In genomic region chr14:101915871-101916815, GRCh38 we compare ENCODE assay signal across 13 cellular contexts. TPM values are rescaled to one million over a fixed set of nuclear protein-coding genes. Genes with fewer than 3 reads are reported as not detected.
A peak's percentile ranks its signal among the peaks of the same experiment; 100 is the strongest.
DNase-seq lines count a peak whose midpoint lies in the region; ATAC-seq and TF ChIP-seq lines count a peak whose summit lies in the region.
"Had no signal": no experiment of that assay in that cellular context is flagged by ENCODE, and none has a peak within 500 bp of the region (broad histone marks: within the 10 kb centered on the region; RNA-seq: fewer than 3 reads in every experiment).

No MANE protein-coding gene starts in this region.

- no peaks in the 10 kb centered on the region for H3K79me1 ChIP-seq in neuronal stem cell (ENCODE audit: low read depth, low read length)

- H3K14ac ChIP-seq in neuronal stem cell (ENCODE audit: low read length) = no peak overlapping the region

- ATAC-seq in RWPE2 (ENCODE audit: low read depth) = peak; percentile 9; the same call in 1 of the 3 replicates
- no peak for ATAC-seq in HG03457 (IDR thresholded peaks at IDR 0.05; ENCODE audit: unreplicated experiment)
- ATAC-seq: foreskin keratinocyte had no signal

- no peaks in the 10 kb centered on the region for H3K4me1 ChIP-seq in CD8-positive, alpha-beta memory T cell (ENCODE audit: insufficient read depth, low read length)
- H3K4me1 ChIP-seq in RWPE2 (ENCODE audit: insufficient read depth, poor library complexity, severe bottlenecking) = no peaks in the 10 kb centered on the region
- peaks cover 0 to 13% of the 10 kb centered on the region in 2 donors for H3K4me1 ChIP-seq in neuronal stem cell (ENCODE audit: control insufficient read depth in 2 of 2, insufficient read depth in 1 of 2, low read depth in 1 of 2, low read length in 2 of 2)
- H3K4me1 ChIP-seq: foreskin keratinocyte had no signal

- H3K4me2 ChIP-seq in neuronal stem cell (ENCODE audit: insufficient read depth, low read length, poor library complexity, severe bottlenecking) = no peak overlapping the region

- peak overlapping the region; percentile 23 for H4K8ac ChIP-seq in neuronal stem cell (ENCODE audit: low read depth, low read length)

- H3K9me3 Mint-ChIP-seq in CD8-positive, alpha-beta memory T cell = no peaks in the 10 kb centered on the region
- no peaks in the 10 kb centered on the region for H3K9me3 Mint-ChIP-seq in endothelial cell (ENCODE audit: unreplicated experiment)
- H3K9me3 Mint-ChIP-seq: IgD-negative memory B cell had no signal

- H2BK12ac ChIP-seq in neuronal stem cell (ENCODE audit: low read length) = no peak overlapping the region

- peaks cover 0 to 6% (median 1%) of the 10 kb centered on the region in 3 donors for H3K4me1 Mint-ChIP-seq in CD8-positive, alpha-beta memory T cell
- H3K4me1 Mint-ChIP-seq in endothelial cell (ENCODE audit: unreplicated experiment) = peaks cover 18% of the 10 kb centered on the region
- H3K4me1 Mint-ChIP-seq: CD14-positive monocyte had no signal

- TF ChIP-seq CTCF in RWPE2 (IDR thresholded peaks at IDR 0.05; ENCODE audit: poor library complexity, severe bottlenecking) (no peak), endothelial cell (IDR thresholded peaks at IDR 0.05; ENCODE audit: unreplicated experiment) (no peak)

- H3K27ac ChIP-seq in CD8-positive, alpha-beta memory T cell (ENCODE audit: low read depth, low read length) = no peak overlapping the region
- no peak overlapping the region for H3K27ac ChIP-seq in RWPE2 (ENCODE audit: poor library complexity, severe bottlenecking)
- H3K27ac ChIP-seq in neuronal stem cell (replicated peaks; ENCODE audit: low read length) = no peak overlapping the region
- H3K27ac ChIP-seq: brain microvascular endothelial cell, foreskin keratinocyte had no signal

- H3K18ac ChIP-seq in neuronal stem cell (ENCODE audit: low read length) = no peak overlapping the region

- H3K36me3 Mint-ChIP-seq in CD8-positive, alpha-beta memory T cell = peaks cover 0 to 89% (median 17%) of the 10 kb centered on the region in 3 donors
- H3K36me3 Mint-ChIP-seq in endothelial cell (ENCODE audit: low read depth, unreplicated experiment) = peaks cover 26% of the 10 kb centered on the region

- peak overlapping the region; percentile 56 for H2AK5ac ChIP-seq in neuronal stem cell (ENCODE audit: low read depth, low read length)

- WGBS in neuronal stem cell (ENCODE audit: extremely low coverage in 2 of 2, insufficient read length in 2 of 2, insufficient replicate concordance in 1 of 2), 2 donors = no CpG with 5 or more reads among the region's 23 CpGs

- no peak overlapping the region for H3K4me3 ChIP-seq in CD8-positive, alpha-beta memory T cell (ENCODE audit: low read length)
- H3K4me3 ChIP-seq in RWPE2 (ENCODE audit: severe bottlenecking) (no peak overlapping the region), neuronal stem cell (ENCODE audit: low read length in 2 of 2) (no peak overlapping the region)

- no peak overlapping the region for H2BK15ac ChIP-seq in neuronal stem cell (ENCODE audit: low read length)

- peak overlapping the region; percentile 80 for H3K9ac ChIP-seq in neuronal stem cell (ENCODE audit: low read depth, low read length, poor library complexity)

- no peak overlapping the region for H2AFZ ChIP-seq in neuronal stem cell (ENCODE audit: low read length)

- H3K9me3 ChIP-seq in CD8-positive, alpha-beta memory T cell (ENCODE audit: low read length) = no peaks in the 10 kb centered on the region
- H3K9me3 ChIP-seq in RWPE2 (ENCODE audit: severe bottlenecking) = no peaks in the 10 kb centered on the region
- no peaks in the 10 kb centered on the region for H3K9me3 ChIP-seq in neuronal stem cell (replicated peaks in 1 of 2; ENCODE audit: control insufficient read depth in 2 of 2, insufficient read depth in 1 of 2, low read depth in 1 of 2, low read length in 2 of 2)

- no peak overlapping the region for H4K91ac ChIP-seq in neuronal stem cell (ENCODE audit: low read depth, low read length, poor library complexity)

- H3K23ac ChIP-seq in neuronal stem cell (ENCODE audit: low read depth, low read length, poor library complexity) = no peak overlapping the region

- H3K27ac Mint-ChIP-seq in CD8-positive, alpha-beta memory T cell = peak overlapping the region in 7 of 8 donors; percentile 14 to 97 (median 58)
- peak overlapping the region; percentile 67 for H3K27ac Mint-ChIP-seq in endothelial cell (ENCODE audit: unreplicated experiment)

- POLR2A ChIA-PET in CD8-positive, alpha-beta memory T cell (lab: Charles Lee) = no interaction called here

- H3K36me3 ChIP-seq in CD8-positive, alpha-beta memory T cell (ENCODE audit: insufficient read depth, low read length) = peaks cover 54% of the 10 kb centered on the region
- H3K36me3 ChIP-seq in RWPE2 (ENCODE audit: low read depth) (peaks cover 34% of the 10 kb centered on the region), neuronal stem cell (replicated peaks in 1 of 2; ENCODE audit: control insufficient read depth in 2 of 2, insufficient read depth in 2 of 2, low read length in 2 of 2) (peaks cover 10 to 60% of the 10 kb centered on the region in 2 donors)

- no peak overlapping the region for H3K4me3 Mint-ChIP-seq in CD8-positive, alpha-beta memory T cell
- H3K4me3 Mint-ChIP-seq in endothelial cell (ENCODE audit: unreplicated experiment) = peak overlapping the region; percentile 33
- H3K4me3 Mint-ChIP-seq: CD14-positive monocyte, IgD-negative memory B cell had no signal

- no peak overlapping the region for H3K4ac ChIP-seq in neuronal stem cell (ENCODE audit: low read length)

- no peak overlapping the region for H2BK5ac ChIP-seq in neuronal stem cell (ENCODE audit: low read length)

- H2BK120ac ChIP-seq in neuronal stem cell (ENCODE audit: low read depth, low read length) = no peak overlapping the region

- CTCF ChIA-PET in CD8-positive, alpha-beta memory T cell (lab: Charles Lee) = no interaction called here

- H3K27me3 Mint-ChIP-seq in CD8-positive, alpha-beta memory T cell = no peaks in the 10 kb centered on the region
- peaks cover 6% of the 10 kb centered on the region for H3K27me3 Mint-ChIP-seq in endothelial cell (ENCODE audit: unreplicated experiment)
- H3K27me3 Mint-ChIP-seq: IgD-negative memory B cell had no signal

- H3K27me3 ChIP-seq in CD8-positive, alpha-beta memory T cell (ENCODE audit: insufficient read depth, low read length, poor library complexity, severe bottlenecking) = no peaks in the 10 kb centered on the region
- H3K27me3 ChIP-seq in RWPE2 (ENCODE audit: insufficient read depth, poor library complexity, severe bottlenecking) (no peaks in the 10 kb centered on the region), neuronal stem cell (ENCODE audit: control insufficient read depth in 3 of 3, insufficient read depth in 3 of 3, low read depth in 1 of 3, low read length in 3 of 3) (no peaks in the 10 kb centered on the region)
- H3K27me3 ChIP-seq: brain microvascular endothelial cell, foreskin keratinocyte had no signal

- no peak for DNase-seq in CD8-positive, alpha-beta memory T cell
- DNase-seq in RWPE2 (ENCODE audit: low spot score) (no peak), endothelial cell (ENCODE audit: low spot score) (no peak), neuronal stem cell (ENCODE audit: low spot score) (no peak), NCI-H1417 (lab: John Stamatoyannopoulos, UW) (no peak), DMS53 treated with DMSO at 0.1 percent for 48 hours (lab: John Stamatoyannopoulos, UW; ENCODE audit: unreplicated experiment) (no peak)
- DNase-seq: brain microvascular endothelial cell; effector CD4-positive, alpha-beta T cell; foreskin keratinocyte; NCI-H1105 treated with DMSO at 0.1 percent for 48 hours had no signal

RNA-seq across cellular contexts. Expression of gene DYNC1H1, which starts 48.2 kb away (rescaled TPM):
- total RNA-seq in CD8-positive, alpha-beta memory T cell = 100 to 1,000 TPM; 241 to 249 TPM
- 59.7 TPM for polyA plus RNA-seq in CD8-positive, alpha-beta memory T cell
- total RNA-seq in endothelial cell (ENCODE audit: unreplicated experiment) = 662 TPM
- 54.3 TPM for polyA plus RNA-seq in neuronal stem cell (2013, experiment 1 of 2)
- polyA plus RNA-seq in neuronal stem cell (2013, experiment 2 of 2) = 50.1 TPM
